ENCODE assay signal across 1 cellular context in genomic region chr7:1536768-1537630, GRCh38.
A peak's percentile ranks its signal among the peaks of the same experiment; 100 is the strongest.
TF ChIP-seq lines count a peak whose summit lies in the region.

No MANE protein-coding gene starts in this region.

TF ChIP-seq in GM23338, 12 proteins besides CTCF, POLR2A, EP300 and RAD21 (continued from another document):
- TF ChIP-seq, protein P1, sequence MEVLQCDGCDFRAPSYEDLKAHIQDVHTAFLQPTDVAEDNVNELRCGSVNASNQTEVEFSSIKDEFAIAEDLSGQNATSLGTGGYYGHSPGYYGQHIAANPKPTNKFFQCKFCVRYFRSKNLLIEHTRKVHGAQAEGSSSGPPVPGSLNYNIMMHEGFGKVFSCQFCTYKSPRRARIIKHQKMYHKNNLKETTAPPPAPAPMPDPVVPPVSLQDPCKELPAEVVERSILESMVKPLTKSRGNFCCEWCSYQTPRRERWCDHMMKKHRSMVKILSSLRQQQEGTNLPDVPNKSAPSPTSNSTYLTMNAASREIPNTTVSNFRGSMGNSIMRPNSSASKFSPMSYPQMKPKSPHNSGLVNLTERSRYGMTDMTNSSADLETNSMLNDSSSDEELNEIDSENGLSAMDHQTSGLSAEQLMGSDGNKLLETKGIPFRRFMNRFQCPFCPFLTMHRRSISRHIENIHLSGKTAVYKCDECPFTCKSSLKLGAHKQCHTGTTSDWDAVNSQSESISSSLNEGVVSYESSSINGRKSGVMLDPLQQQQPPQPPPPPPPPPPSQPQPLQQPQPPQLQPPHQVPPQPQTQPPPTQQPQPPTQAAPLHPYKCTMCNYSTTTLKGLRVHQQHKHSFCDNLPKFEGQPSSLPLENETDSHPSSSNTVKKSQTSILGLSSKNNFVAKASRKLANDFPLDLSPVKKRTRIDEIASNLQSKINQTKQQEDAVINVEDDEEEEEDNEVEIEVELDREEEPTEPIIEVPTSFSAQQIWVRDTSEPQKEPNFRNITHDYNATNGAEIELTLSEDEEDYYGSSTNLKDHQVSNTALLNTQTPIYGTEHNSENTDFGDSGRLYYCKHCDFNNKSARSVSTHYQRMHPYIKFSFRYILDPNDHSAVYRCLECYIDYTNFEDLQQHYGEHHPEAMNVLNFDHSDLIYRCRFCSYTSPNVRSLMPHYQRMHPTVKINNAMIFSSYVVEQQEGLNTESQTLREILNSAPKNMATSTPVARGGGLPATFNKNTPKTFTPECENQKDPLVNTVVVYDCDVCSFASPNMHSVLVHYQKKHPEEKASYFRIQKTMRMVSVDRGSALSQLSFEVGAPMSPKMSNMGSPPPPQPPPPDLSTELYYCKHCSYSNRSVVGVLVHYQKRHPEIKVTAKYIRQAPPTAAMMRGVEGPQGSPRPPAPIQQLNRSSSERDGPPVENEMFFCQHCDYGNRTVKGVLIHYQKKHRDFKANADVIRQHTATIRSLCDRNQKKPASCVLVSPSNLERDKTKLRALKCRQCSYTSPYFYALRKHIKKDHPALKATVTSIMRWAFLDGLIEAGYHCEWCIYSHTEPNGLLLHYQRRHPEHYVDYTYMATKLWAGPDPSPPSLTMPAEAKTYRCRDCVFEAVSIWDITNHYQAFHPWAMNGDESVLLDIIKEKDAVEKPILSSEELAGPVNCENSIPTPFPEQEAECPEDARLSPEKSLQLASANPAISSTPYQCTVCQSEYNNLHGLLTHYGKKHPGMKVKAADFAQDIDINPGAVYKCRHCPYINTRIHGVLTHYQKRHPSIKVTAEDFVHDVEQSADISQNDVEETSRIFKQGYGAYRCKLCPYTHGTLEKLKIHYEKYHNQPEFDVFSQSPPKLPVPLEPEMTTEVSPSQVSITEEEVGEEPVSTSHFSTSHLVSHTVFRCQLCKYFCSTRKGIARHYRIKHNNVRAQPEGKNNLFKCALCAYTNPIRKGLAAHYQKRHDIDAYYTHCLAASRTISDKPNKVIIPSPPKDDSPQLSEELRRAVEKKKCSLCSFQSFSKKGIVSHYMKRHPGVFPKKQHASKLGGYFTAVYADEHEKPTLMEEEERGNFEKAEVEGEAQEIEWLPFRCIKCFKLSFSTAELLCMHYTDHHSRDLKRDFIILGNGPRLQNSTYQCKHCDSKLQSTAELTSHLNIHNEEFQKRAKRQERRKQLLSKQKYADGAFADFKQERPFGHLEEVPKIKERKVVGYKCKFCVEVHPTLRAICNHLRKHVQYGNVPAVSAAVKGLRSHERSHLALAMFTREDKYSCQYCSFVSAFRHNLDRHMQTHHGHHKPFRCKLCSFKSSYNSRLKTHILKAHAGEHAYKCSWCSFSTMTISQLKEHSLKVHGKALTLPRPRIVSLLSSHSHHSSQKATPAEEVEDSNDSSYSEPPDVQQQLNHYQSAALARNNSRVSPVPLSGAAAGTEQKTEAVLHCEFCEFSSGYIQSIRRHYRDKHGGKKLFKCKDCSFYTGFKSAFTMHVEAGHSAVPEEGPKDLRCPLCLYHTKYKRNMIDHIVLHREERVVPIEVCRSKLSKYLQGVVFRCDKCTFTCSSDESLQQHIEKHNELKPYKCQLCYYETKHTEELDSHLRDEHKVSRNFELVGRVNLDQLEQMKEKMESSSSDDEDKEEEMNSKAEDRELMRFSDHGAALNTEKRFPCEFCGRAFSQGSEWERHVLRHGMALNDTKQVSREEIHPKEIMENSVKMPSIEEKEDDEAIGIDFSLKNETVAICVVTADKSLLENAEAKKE (CRISPR knock-in tag; IDR thresholded peaks at IDR 0.05): no peak
- TF ChIP-seq STAT1 (IDR thresholded peaks at IDR 0.05; ENCODE audit: unreplicated experiment) (no peak), CREB1 (CRISPR knock-in tag; IDR thresholded peaks at IDR 0.05; ENCODE audit: low read depth) (0 out of 2 replicates have a peak, but pooled peaks have one; percentile 13), EZH2phosphoT487 (IDR thresholded peaks at IDR 0.05; ENCODE audit: unreplicated experiment) (no peak), NANOG (IDR thresholded peaks at IDR 0.05; ENCODE audit: borderline replicate concordance) (no peak), ZNF114 (CRISPR knock-in tag; IDR thresholded peaks at IDR 0.05) (no peak)
- TF ChIP-seq, protein P2, sequence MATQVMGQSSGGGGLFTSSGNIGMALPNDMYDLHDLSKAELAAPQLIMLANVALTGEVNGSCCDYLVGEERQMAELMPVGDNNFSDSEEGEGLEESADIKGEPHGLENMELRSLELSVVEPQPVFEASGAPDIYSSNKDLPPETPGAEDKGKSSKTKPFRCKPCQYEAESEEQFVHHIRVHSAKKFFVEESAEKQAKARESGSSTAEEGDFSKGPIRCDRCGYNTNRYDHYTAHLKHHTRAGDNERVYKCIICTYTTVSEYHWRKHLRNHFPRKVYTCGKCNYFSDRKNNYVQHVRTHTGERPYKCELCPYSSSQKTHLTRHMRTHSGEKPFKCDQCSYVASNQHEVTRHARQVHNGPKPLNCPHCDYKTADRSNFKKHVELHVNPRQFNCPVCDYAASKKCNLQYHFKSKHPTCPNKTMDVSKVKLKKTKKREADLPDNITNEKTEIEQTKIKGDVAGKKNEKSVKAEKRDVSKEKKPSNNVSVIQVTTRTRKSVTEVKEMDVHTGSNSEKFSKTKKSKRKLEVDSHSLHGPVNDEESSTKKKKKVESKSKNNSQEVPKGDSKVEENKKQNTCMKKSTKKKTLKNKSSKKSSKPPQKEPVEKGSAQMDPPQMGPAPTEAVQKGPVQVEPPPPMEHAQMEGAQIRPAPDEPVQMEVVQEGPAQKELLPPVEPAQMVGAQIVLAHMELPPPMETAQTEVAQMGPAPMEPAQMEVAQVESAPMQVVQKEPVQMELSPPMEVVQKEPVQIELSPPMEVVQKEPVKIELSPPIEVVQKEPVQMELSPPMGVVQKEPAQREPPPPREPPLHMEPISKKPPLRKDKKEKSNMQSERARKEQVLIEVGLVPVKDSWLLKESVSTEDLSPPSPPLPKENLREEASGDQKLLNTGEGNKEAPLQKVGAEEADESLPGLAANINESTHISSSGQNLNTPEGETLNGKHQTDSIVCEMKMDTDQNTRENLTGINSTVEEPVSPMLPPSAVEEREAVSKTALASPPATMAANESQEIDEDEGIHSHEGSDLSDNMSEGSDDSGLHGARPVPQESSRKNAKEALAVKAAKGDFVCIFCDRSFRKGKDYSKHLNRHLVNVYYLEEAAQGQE (IDR thresholded peaks at IDR 0.05; ENCODE audit: unreplicated experiment): no peak
